18 cellular contexts compared by ENCODE assay signal in genomic region chr4:144701683-144702233, GRCh38. TPM values are rescaled to one million over a fixed set of nuclear protein-coding genes. Genes with fewer than 3 reads are reported as not detected.
DNase-seq lines count a peak whose midpoint lies in the region; ATAC-seq and TF ChIP-seq lines count a peak whose summit lies in the region.
"Had no signal": no experiment of that assay in that cellular context is flagged by ENCODE, and none has a peak within 500 bp of the region (broad histone marks: within the 10 kb centered on the region; RNA-seq: fewer than 3 reads in every experiment).

No MANE protein-coding gene starts in this region.

- no peaks in the 10 kb centered on the region for H3K9me2 ChIP-seq in SK-N-SH

- no peak for TF ChIP-seq EP300 in SK-N-SH (IDR thresholded peaks at IDR 0.05; ENCODE audit: borderline replicate concordance in 1 of 2, low read depth in 1 of 2, low read length in 1 of 2)

- no peak overlapping the region; the same call in 1 of the 2 replicates for H2AFZ ChIP-seq in SK-N-SH (ENCODE audit: low read depth)

- intact Hi-C loops in adrenal gland (cut with DNase I) (no loop called here), left lung (cut with DNase I) (no loop called here)

- H3K9me3 ChIP-seq in SK-N-SH (no peaks in the 10 kb centered on the region), adrenal gland (replicated peaks in 1 of 3) (no peaks in the 10 kb centered on the region), HAP-1 (no peaks in the 10 kb centered on the region), left lung (no peaks in the 10 kb centered on the region)
- H3K9me3 ChIP-seq: BLaER1 treated with 17β-estradiol and CSF1 and Interleukin-3, amounts not matched to agents 10 nM and 100 nM; Peyer's patch had no signal

- no peaks in the 10 kb centered on the region for H3K79me2 ChIP-seq in SK-N-SH (ENCODE audit: insufficient read depth)

- no peak for DNase-seq in SK-N-SH
- peak in 4 of 7 donors; percentile 13 to 34 (median 28) for DNase-seq in adrenal gland
- DNase-seq in fibroblast of the aortic adventitia (ENCODE audit: low read depth): peak; percentile 12
- no peak for DNase-seq in HAP-1 (ENCODE audit: low spot score in 2 of 2)
- DNase-seq in NK-92 (lab: John Stamatoyannopoulos, UW; ENCODE audit: unreplicated experiment): no peak
- DNase-seq in left lung: no peak
- DNase-seq: KG1, NCI-H187 treated with DMSO at 0.1 percent for 48 hours, NCI-H2171 treated with DMSO at 0.1 percent for 48 hours, NCI-H510A, NCI-H82, Peyer's patch, SHP77 treated with DMSO at 0.1 percent for 48 hours had no signal

- H3K4me1 ChIP-seq in SK-N-SH (ENCODE audit: control insufficient read depth in 1 of 2, insufficient read depth in 2 of 2, low read depth in 1 of 2, low read length in 1 of 2): peaks cover 0 to 35% of the 10 kb centered on the region in 2 experiments; a peak in 3 of 4 replicates
- H3K4me1 ChIP-seq in adrenal gland (replicated peaks in 1 of 2): peaks cover 0 to 21% of the 10 kb centered on the region in 2 donors
- peaks cover 24% of the 10 kb centered on the region for H3K4me1 ChIP-seq in HAP-1
- H3K4me1 ChIP-seq in left lung: no peaks in the 10 kb centered on the region
- H3K4me1 ChIP-seq: BLaER1 treated with 17β-estradiol and CSF1 and Interleukin-3, amounts not matched to agents 10 nM and 100 nM; Peyer's patch had no signal

- H3K27me3 ChIP-seq in SK-N-SH (ENCODE audit: insufficient read depth): no peaks in the 10 kb centered on the region
- no peaks in the 10 kb centered on the region for H3K27me3 ChIP-seq in adrenal gland
- no peaks in the 10 kb centered on the region for H3K27me3 ChIP-seq in HAP-1 (ENCODE audit: low read depth)
- no peaks in the 10 kb centered on the region for H3K27me3 ChIP-seq in left lung
- H3K27me3 ChIP-seq: BLaER1 treated with 17β-estradiol and CSF1 and Interleukin-3, amounts not matched to agents 10 nM and 100 nM; Peyer's patch had no signal

- TF ChIP-seq POLR2A in adrenal gland (IDR thresholded peaks at IDR 0.05): no peak

- peak overlapping the region; percentile 29; the same call in 1 of the 2 replicates for H3K4me2 ChIP-seq in SK-N-SH
- H3K4me2 ChIP-seq: BLaER1 treated with 17β-estradiol and CSF1 and Interleukin-3, amounts not matched to agents 10 nM and 100 nM had no signal

- ATAC-seq in SK-N-SH treated with all-trans-retinoic acid at 6 μM for 48 hours (no peak), left lung (no peak), GM19351 (IDR thresholded peaks at IDR 0.05; ENCODE audit: unreplicated experiment) (no peak)
- ATAC-seq: GM12878 had no signal

- CTCF ChIA-PET in SK-N-SH (lab: Yijun Ruan, JAX): no interaction called here

- H3K4me3 ChIP-seq in SK-N-SH (ENCODE audit: low read depth in 2 of 2, low read length in 1 of 2) (no peak overlapping the region), adrenal gland (no peak overlapping the region), fibroblast of the aortic adventitia (ENCODE audit: low read depth, low read length) (no peak overlapping the region), HAP-1 (no peak overlapping the region), left lung (no peak overlapping the region)
- H3K4me3 ChIP-seq: BLaER1 treated with 17β-estradiol and CSF1 and Interleukin-3, amounts not matched to agents 10 nM and 100 nM; GM12878; Peyer's patch had no signal

- POLR2A ChIA-PET in SK-N-SH (lab: Yijun Ruan, JAX): no interaction called here

- in situ Hi-C loops in HAP-1 (cut with MboI; ENCODE audit: low sequenced_read_pairs): no loop called here

- H4K20me1 ChIP-seq in SK-N-SH (ENCODE audit: insufficient read depth): no peaks in the 10 kb centered on the region
- H4K20me1 ChIP-seq: BLaER1 treated with 17β-estradiol and CSF1 and Interleukin-3, amounts not matched to agents 10 nM and 100 nM had no signal

- H3K9ac ChIP-seq in SK-N-SH: no peak overlapping the region
- H3K9ac ChIP-seq: BLaER1 treated with 17β-estradiol and CSF1 and Interleukin-3, amounts not matched to agents 10 nM and 100 nM had no signal

- TF ChIP-seq CTCF in SK-N-SH (IDR thresholded peaks at IDR 0.05): no peak
- TF ChIP-seq CTCF in adrenal gland (IDR thresholded peaks at IDR 0.05): no peak
- no peak for TF ChIP-seq CTCF in fibroblast of the aortic adventitia (IDR thresholded peaks at IDR 0.05; ENCODE audit: insufficient read depth, low read length)
- no peak for TF ChIP-seq CTCF in left lung (IDR thresholded peaks at IDR 0.05)

- peaks cover 20% of the 10 kb centered on the region for H3F3A ChIP-seq in SK-N-SH (replicated peaks; ENCODE audit: insufficient read depth)

- H3K27ac ChIP-seq in SK-N-SH (ENCODE audit: low read depth in 2 of 2, low read length in 1 of 2) (peak overlapping the region; percentile 34 to 58; a peak in 3 of 4 replicates), adrenal gland (no peak overlapping the region), left lung (no peak overlapping the region)
- H3K27ac ChIP-seq: 22Rv1; BLaER1 treated with 17β-estradiol and CSF1 and Interleukin-3, amounts not matched to agents 10 nM and 100 nM; Peyer's patch had no signal

- H3K36me3 ChIP-seq in SK-N-SH (replicated peaks in 1 of 2; ENCODE audit: control insufficient read depth in 1 of 2, insufficient read depth in 2 of 2, low read length in 1 of 2) (peaks cover 0 to under 1% of the 10 kb centered on the region in 2 experiments), adrenal gland (replicated peaks in 1 of 2) (no peaks in the 10 kb centered on the region), HAP-1 (replicated peaks) (no peaks in the 10 kb centered on the region), left lung (no peaks in the 10 kb centered on the region)
- H3K36me3 ChIP-seq: BLaER1 treated with 17β-estradiol and CSF1 and Interleukin-3, amounts not matched to agents 10 nM and 100 nM; Peyer's patch had no signal

- TF ChIP-seq RAD21 in SK-N-SH (IDR thresholded peaks at IDR 0.05; ENCODE audit: low read length): no peak

TF ChIP-seq in SK-N-SH, 30 proteins besides CTCF, POLR2A, EP300 and RAD21:
- TF ChIP-seq FOXM1 (IDR thresholded peaks at IDR 0.05; ENCODE audit: low read depth) (no peak), IRF3 (IDR thresholded peaks at IDR 0.05; ENCODE audit: low read depth, low read length) (no peak), SIN3A (IDR thresholded peaks at IDR 0.05; ENCODE audit: borderline replicate concordance, low read depth, low read length) (no peak), TAF1 (IDR thresholded peaks at IDR 0.05; ENCODE audit: borderline replicate concordance, low read depth, low read length) (no peak), MXI1 (IDR thresholded peaks at IDR 0.05; ENCODE audit: low read depth, low read length) (no peak), RXRA (IDR thresholded peaks at IDR 0.05; ENCODE audit: borderline replicate concordance, low read depth) (no peak)

TF ChIP-seq in SK-N-SH treated with all-trans-retinoic acid at 6 μM for 48 hours, 23 proteins besides CTCF, POLR2A, EP300 and RAD21:
- TF ChIP-seq CREB5 (CRISPR knock-in tag; IDR thresholded peaks at IDR 0.05; ENCODE audit: low read depth): no peak
- no peak for TF ChIP-seq ZFP30 (CRISPR knock-in tag; IDR thresholded peaks at IDR 0.05)
- TF ChIP-seq ZNF70 (CRISPR knock-in tag; IDR thresholded peaks at IDR 0.05): no peak
- TF ChIP-seq OSR1 (CRISPR knock-in tag; IDR thresholded peaks at IDR 0.05): no peak
TF ChIP-seq in SK-N-SH treated with all-trans-retinoic acid at 6 μM for 48 hours: peak in this region for 0.

RNA-seq across cellular contexts. Expression of gene HHIP, which starts 55.8 kb away (rescaled TPM):
- polyA plus RNA-seq in SK-N-SH (2012; rRNA removed): 1.8 and 3.5 TPM in 2 replicates
- 3.8 and 4.3 TPM in 2 replicates for polyA plus RNA-seq in SK-N-SH (2012; cell fraction: cytosol; rRNA removed)
- 1.9 and 2.7 TPM in 2 replicates for polyA plus RNA-seq in SK-N-SH (2012; cell fraction: nucleus; rRNA removed)
- 100 to 1,000 TPM in 1 of 8 donors, 10 to 100 TPM in 3, 1 to 10 TPM in 4; 2.1 to 169 (median 10.1) TPM for total RNA-seq in adrenal gland
- 10 to 100 TPM in 1 of 3 donors, 1 to 10 TPM in 2; 2.4 to 12.7 (median 6.1) TPM for polyA plus RNA-seq in adrenal gland
- 3.8 and 16.0 TPM in 2 replicates for total RNA-seq in fibroblast of the aortic adventitia (ENCODE audit: low replicate concordance)
- 10 to 100 TPM; 50.1 to 59.8 TPM for total RNA-seq in left lung

Comparison
In these comparisons a context has a peak if more than half of its experiments do, and no peak if none do; other contexts are left out.
1. DNase-seq: peak in adrenal gland (4 of 7) and fibroblast of the aortic adventitia (single experiment); none in SK-N-SH (single experiment), HAP-1 (0 of 2), NK-92 (single experiment) and left lung (0 of 2).
2. H3K27ac ChIP-seq: peak in SK-N-SH (2 of 2); none in adrenal gland (0 of 5) and left lung (0 of 2).